Comparison of ENCODE assay signal across 1 cellular context in the genomic region with DNA sequence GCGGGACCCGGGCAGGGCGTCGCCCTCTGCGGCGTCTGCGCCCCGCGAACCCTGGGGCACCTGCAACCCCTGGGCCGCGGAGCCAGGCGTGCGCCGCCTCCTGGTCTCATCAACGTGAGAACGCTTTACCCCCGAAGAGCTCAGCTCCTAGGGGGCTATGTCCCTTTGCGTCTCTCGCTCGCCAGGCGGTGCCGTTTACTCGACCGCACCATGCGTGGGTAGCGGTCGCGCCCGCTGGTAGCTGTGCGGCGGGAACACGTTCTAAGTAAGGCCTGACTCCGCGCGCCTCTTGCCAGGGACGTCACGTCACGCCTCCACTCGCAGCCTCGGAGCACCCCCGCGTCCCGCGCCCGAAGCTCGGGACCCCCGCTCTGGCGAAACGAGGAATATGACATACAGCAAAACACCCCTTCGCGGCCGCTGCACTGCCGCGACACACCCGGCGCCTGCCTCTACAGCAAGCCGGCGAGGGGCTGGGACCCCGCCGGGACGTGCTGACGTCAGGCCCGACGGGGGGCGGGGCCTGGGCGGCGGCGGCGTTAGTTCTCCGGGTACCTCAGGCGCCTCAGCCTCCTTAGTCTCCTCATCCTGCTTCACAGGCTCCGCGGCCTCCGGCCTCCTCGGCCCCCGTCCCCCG.
TF ChIP-seq lines count a peak whose summit lies in the region.

A gene with protein sequence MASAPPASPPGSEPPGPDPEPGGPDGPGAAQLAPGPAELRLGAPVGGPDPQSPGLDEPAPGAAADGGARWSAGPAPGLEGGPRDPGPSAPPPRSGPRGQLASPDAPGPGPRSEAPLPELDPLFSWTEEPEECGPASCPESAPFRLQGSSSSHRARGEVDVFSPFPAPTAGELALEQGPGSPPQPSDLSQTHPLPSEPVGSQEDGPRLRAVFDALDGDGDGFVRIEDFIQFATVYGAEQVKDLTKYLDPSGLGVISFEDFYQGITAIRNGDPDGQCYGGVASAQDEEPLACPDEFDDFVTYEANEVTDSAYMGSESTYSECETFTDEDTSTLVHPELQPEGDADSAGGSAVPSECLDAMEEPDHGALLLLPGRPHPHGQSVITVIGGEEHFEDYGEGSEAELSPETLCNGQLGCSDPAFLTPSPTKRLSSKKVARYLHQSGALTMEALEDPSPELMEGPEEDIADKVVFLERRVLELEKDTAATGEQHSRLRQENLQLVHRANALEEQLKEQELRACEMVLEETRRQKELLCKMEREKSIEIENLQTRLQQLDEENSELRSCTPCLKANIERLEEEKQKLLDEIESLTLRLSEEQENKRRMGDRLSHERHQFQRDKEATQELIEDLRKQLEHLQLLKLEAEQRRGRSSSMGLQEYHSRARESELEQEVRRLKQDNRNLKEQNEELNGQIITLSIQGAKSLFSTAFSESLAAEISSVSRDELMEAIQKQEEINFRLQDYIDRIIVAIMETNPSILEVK (plus strand): TSS at position 568 of the 637 bp plus-strand sequence. CDS start 358 bp downstream, outside the sequence.

TF ChIP-seq in HEK293, 187 proteins besides CTCF, POLR2A, EP300 and RAD21 (continued from another document and continues in another):
- TF ChIP-seq, protein P1, sequence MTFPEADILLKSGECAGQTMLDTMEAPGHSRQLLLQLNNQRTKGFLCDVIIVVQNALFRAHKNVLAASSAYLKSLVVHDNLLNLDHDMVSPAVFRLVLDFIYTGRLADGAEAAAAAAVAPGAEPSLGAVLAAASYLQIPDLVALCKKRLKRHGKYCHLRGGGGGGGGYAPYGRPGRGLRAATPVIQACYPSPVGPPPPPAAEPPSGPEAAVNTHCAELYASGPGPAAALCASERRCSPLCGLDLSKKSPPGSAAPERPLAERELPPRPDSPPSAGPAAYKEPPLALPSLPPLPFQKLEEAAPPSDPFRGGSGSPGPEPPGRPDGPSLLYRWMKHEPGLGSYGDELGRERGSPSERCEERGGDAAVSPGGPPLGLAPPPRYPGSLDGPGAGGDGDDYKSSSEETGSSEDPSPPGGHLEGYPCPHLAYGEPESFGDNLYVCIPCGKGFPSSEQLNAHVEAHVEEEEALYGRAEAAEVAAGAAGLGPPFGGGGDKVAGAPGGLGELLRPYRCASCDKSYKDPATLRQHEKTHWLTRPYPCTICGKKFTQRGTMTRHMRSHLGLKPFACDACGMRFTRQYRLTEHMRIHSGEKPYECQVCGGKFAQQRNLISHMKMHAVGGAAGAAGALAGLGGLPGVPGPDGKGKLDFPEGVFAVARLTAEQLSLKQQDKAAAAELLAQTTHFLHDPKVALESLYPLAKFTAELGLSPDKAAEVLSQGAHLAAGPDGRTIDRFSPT (tag by site-specific recombination; IDR thresholded peaks at IDR 0.05) = peak; percentile 79; the same call in 1 of the 2 replicates
- TF ChIP-seq ZFHX2 (tag by site-specific recombination; conservative IDR thresholded peaks at IDR 0.05) (peak; percentile 93), ZBTB17 (tag by site-specific recombination; IDR thresholded peaks at IDR 0.05) (peak; percentile 59; the same call in 1 of the 2 replicates), ZNF184 (tag by site-specific recombination; IDR thresholded peaks at IDR 0.05) (no peak), ZNF138 (tag by site-specific recombination; IDR thresholded peaks at IDR 0.05; ENCODE audit: borderline replicate concordance) (no peak), ZNF221 (tag by site-specific recombination; IDR thresholded peaks at IDR 0.05; ENCODE audit: borderline replicate concordance) (no peak), ZNF391 (tag by site-specific recombination; IDR thresholded peaks at IDR 0.05; ENCODE audit: borderline replicate concordance, low read depth) (peak; percentile 46; the same call in 1 of the 2 replicates), SCRT2 (tag by site-specific recombination; IDR thresholded peaks at IDR 0.05) (no peak), ZNF654 (tag by site-specific recombination; IDR thresholded peaks at IDR 0.05; ENCODE audit: low read depth) (no peak), ZNF223 (tag by site-specific recombination; IDR thresholded peaks at IDR 0.05) (no peak), ZNF416 (tag by site-specific recombination; IDR thresholded peaks at IDR 0.05) (no peak), ZNF549 (tag by site-specific recombination; IDR thresholded peaks at IDR 0.05) (no peak), MYNN (tag by site-specific recombination; IDR thresholded peaks at IDR 0.05; ENCODE audit: borderline replicate concordance) (no peak), ZBTB48 (tag by site-specific recombination; IDR thresholded peaks at IDR 0.05) (peak; percentile 66), ZNF768 (tag by site-specific recombination; IDR thresholded peaks at IDR 0.05) (no peak), ZNF211 (tag by site-specific recombination; IDR thresholded peaks at IDR 0.05; ENCODE audit: low read depth) (no peak), ZNF558 (tag by site-specific recombination; IDR thresholded peaks at IDR 0.05) (no peak), ZNF423 (tag by site-specific recombination; IDR thresholded peaks at IDR 0.05) (no peak), ZNF239 (tag by site-specific recombination; IDR thresholded peaks at IDR 0.05) (no peak), ZNF777 (tag by site-specific recombination; IDR thresholded peaks at IDR 0.05; ENCODE audit: borderline replicate concordance) (peak; percentile 81; the same call in 1 of the 2 replicates), ZXDB (tag by site-specific recombination; IDR thresholded peaks at IDR 0.05) (peak; percentile 78), OSR2 (tag by site-specific recombination; IDR thresholded peaks at IDR 0.05) (peak; percentile 33; the same call in 1 of the 2 replicates)
- TF ChIP-seq, protein P2, sequence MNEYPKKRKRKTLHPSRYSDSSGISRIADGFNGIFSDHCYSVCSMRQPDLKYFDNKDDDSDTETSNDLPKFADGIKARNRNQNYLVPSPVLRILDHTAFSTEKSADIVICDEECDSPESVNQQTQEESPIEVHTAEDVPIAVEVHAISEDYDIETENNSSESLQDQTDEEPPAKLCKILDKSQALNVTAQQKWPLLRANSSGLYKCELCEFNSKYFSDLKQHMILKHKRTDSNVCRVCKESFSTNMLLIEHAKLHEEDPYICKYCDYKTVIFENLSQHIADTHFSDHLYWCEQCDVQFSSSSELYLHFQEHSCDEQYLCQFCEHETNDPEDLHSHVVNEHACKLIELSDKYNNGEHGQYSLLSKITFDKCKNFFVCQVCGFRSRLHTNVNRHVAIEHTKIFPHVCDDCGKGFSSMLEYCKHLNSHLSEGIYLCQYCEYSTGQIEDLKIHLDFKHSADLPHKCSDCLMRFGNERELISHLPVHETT (tag by site-specific recombination; IDR thresholded peaks at IDR 0.05) = no peak
- TF ChIP-seq, protein P3, sequence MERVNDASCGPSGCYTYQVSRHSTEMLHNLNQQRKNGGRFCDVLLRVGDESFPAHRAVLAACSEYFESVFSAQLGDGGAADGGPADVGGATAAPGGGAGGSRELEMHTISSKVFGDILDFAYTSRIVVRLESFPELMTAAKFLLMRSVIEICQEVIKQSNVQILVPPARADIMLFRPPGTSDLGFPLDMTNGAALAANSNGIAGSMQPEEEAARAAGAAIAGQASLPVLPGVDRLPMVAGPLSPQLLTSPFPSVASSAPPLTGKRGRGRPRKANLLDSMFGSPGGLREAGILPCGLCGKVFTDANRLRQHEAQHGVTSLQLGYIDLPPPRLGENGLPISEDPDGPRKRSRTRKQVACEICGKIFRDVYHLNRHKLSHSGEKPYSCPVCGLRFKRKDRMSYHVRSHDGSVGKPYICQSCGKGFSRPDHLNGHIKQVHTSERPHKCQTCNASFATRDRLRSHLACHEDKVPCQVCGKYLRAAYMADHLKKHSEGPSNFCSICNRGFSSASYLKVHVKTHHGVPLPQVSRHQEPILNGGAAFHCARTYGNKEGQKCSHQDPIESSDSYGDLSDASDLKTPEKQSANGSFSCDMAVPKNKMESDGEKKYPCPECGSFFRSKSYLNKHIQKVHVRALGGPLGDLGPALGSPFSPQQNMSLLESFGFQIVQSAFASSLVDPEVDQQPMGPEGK (tag by site-specific recombination; IDR thresholded peaks at IDR 0.05) = peak; percentile 76
- TF ChIP-seq, protein P4, sequence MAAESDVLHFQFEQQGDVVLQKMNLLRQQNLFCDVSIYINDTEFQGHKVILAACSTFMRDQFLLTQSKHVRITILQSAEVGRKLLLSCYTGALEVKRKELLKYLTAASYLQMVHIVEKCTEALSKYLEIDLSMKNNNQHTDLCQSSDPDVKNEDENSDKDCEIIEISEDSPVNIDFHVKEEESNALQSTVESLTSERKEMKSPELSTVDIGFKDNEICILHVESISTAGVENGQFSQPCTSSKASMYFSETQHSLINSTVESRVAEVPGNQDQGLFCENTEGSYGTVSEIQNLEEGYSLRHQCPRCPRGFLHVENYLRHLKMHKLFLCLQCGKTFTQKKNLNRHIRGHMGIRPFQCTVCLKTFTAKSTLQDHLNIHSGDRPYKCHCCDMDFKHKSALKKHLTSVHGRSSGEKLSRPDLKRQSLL (tag by site-specific recombination; IDR thresholded peaks at IDR 0.05) = peak; percentile 55; the same call in 1 of the 2 replicates
- TF ChIP-seq, protein P5, sequence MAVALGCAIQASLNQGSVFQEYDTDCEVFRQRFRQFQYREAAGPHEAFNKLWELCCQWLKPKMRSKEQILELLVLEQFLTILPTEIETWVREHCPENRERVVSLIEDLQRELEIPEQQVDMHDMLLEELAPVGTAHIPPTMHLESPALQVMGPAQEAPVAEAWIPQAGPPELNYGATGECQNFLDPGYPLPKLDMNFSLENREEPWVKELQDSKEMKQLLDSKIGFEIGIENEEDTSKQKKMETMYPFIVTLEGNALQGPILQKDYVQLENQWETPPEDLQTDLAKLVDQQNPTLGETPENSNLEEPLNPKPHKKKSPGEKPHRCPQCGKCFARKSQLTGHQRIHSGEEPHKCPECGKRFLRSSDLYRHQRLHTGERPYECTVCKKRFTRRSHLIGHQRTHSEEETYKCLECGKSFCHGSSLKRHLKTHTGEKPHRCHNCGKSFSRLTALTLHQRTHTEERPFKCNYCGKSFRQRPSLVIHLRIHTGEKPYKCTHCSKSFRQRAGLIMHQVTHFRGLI (tag by site-specific recombination; IDR thresholded peaks at IDR 0.05) = no peak
- TF ChIP-seq, protein P6, sequence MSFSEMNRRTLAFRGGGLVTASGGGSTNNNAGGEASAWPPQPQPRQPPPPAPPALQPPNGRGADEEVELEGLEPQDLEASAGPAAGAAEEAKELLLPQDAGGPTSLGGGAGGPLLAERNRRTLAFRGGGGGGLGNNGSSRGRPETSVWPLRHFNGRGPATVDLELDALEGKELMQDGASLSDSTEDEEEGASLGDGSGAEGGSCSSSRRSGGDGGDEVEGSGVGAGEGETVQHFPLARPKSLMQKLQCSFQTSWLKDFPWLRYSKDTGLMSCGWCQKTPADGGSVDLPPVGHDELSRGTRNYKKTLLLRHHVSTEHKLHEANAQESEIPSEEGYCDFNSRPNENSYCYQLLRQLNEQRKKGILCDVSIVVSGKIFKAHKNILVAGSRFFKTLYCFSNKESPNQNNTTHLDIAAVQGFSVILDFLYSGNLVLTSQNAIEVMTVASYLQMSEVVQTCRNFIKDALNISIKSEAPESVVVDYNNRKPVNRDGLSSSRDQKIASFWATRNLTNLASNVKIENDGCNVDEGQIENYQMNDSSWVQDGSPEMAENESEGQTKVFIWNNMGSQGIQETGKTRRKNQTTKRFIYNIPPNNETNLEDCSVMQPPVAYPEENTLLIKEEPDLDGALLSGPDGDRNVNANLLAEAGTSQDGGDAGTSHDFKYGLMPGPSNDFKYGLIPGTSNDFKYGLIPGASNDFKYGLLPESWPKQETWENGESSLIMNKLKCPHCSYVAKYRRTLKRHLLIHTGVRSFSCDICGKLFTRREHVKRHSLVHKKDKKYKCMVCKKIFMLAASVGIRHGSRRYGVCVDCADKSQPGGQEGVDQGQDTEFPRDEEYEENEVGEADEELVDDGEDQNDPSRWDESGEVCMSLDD (tag by site-specific recombination; IDR thresholded peaks at IDR 0.05) = no peak; the same call in 1 of the 2 replicates
- TF ChIP-seq, protein P7, sequence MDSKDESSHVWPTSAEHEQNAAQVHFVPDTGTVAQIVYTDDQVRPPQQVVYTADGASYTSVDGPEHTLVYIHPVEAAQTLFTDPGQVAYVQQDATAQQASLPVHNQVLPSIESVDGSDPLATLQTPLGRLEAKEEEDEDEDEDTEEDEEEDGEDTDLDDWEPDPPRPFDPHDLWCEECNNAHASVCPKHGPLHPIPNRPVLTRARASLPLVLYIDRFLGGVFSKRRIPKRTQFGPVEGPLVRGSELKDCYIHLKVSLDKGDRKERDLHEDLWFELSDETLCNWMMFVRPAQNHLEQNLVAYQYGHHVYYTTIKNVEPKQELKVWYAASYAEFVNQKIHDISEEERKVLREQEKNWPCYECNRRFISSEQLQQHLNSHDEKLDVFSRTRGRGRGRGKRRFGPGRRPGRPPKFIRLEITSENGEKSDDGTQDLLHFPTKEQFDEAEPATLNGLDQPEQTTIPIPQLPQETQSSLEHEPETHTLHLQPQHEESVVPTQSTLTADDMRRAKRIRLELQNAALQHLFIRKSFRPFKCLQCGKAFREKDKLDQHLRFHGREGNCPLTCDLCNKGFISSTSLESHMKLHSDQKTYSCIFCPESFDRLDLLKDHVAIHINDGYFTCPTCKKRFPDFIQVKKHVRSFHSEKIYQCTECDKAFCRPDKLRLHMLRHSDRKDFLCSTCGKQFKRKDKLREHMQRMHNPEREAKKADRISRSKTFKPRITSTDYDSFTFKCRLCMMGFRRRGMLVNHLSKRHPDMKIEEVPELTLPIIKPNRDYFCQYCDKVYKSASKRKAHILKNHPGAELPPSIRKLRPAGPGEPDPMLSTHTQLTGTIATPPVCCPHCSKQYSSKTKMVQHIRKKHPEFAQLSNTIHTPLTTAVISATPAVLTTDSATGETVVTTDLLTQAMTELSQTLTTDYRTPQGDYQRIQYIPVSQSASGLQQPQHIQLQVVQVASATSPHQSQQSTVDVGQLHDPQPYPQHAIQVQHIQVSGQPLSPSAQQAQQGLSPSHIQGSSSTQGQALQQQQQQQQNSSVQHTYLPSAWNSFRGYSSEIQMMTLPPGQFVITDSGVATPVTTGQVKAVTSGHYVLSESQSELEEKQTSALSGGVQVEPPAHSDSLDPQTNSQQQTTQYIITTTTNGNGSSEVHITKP (tag by site-specific recombination; IDR thresholded peaks at IDR 0.05) = peak; percentile 99
- TF ChIP-seq, protein P8, sequence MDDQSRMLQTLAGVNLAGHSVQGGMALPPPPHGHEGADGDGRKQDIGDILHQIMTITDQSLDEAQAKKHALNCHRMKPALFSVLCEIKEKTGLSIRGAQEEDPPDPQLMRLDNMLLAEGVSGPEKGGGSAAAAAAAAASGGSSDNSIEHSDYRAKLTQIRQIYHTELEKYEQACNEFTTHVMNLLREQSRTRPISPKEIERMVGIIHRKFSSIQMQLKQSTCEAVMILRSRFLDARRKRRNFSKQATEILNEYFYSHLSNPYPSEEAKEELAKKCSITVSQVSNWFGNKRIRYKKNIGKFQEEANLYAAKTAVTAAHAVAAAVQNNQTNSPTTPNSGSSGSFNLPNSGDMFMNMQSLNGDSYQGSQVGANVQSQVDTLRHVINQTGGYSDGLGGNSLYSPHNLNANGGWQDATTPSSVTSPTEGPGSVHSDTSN (CRISPR knock-in tag; IDR thresholded peaks at IDR 0.05) = no peak
- TF ChIP-seq, protein P9, sequence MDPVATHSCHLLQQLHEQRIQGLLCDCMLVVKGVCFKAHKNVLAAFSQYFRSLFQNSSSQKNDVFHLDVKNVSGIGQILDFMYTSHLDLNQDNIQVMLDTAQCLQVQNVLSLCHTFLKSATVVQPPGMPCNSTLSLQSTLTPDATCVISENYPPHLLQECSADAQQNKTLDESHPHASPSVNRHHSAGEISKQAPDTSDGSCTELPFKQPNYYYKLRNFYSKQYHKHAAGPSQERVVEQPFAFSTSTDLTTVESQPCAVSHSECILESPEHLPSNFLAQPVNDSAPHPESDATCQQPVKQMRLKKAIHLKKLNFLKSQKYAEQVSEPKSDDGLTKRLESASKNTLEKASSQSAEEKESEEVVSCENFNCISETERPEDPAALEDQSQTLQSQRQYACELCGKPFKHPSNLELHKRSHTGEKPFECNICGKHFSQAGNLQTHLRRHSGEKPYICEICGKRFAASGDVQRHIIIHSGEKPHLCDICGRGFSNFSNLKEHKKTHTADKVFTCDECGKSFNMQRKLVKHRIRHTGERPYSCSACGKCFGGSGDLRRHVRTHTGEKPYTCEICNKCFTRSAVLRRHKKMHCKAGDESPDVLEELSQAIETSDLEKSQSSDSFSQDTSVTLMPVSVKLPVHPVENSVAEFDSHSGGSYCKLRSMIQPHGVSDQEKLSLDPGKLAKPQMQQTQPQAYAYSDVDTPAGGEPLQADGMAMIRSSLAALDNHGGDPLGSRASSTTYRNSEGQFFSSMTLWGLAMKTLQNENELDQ (tag by site-specific recombination; IDR thresholded peaks at IDR 0.05; ENCODE audit: low read depth) = no peak
